ENCODE assay signal across 11 cellular contexts in genomic region chr15:45703670-45704328, GRCh38.
DNase-seq lines count a peak whose midpoint lies in the region; ATAC-seq and TF ChIP-seq lines count a peak whose summit lies in the region.
"Had no signal": no experiment of that assay in that cellular context is flagged by ENCODE, and none has a peak within 500 bp of the region (broad histone marks: within the 10 kb centered on the region; RNA-seq: fewer than 3 reads in every experiment).

No MANE protein-coding gene starts in this region.

- no peak for ATAC-seq in stimulated activated naive CD8-positive, alpha-beta T cell treated with anti-CD3 and anti-CD28 coated beads, Interleukin-15, Interleukin-2, amounts not matched to agents 100 U/mL and 50 U/mL, for 24 hours
- ATAC-seq in SK-N-SH treated with all-trans-retinoic acid at 6 μM for 48 hours = no peak

- H3K4me3 Mint-ChIP-seq in stimulated activated naive CD8-positive, alpha-beta T cell treated with anti-CD3 and anti-CD28 coated beads, Interleukin-15, Interleukin-2, amounts not matched to agents 100 ng/mL and 50 ng/mL, for 24 hours = peak overlapping the region; percentile 80

- H3K27ac ChIP-seq in mesodermal cell (ENCODE audit: low read depth, low read length, severe bottlenecking) = no peak overlapping the region

- peak overlapping the region; percentile 58 for H3K4me3 ChIP-seq in mesodermal cell (ENCODE audit: extremely low read depth, insufficient read depth, low read length, poor library complexity, severe bottlenecking)

- peaks cover 16% of the 10 kb centered on the region for H3K4me1 Mint-ChIP-seq in stimulated activated naive CD8-positive, alpha-beta T cell treated with anti-CD3 and anti-CD28 coated beads, Interleukin-15, Interleukin-2, amounts not matched to agents 100 ng/mL and 50 ng/mL, for 24 hours (ENCODE audit: low read depth)

- no peaks in the 10 kb centered on the region for H3K36me3 Mint-ChIP-seq in stimulated activated naive CD8-positive, alpha-beta T cell treated with anti-CD3 and anti-CD28 coated beads, Interleukin-15, Interleukin-2, amounts not matched to agents 100 ng/mL and 50 ng/mL, for 24 hours (ENCODE audit: low read depth)

- H3K27me3 Mint-ChIP-seq in stimulated activated naive CD8-positive, alpha-beta T cell treated with anti-CD3 and anti-CD28 coated beads, Interleukin-15, Interleukin-2, amounts not matched to agents 100 ng/mL and 50 ng/mL, for 24 hours = peaks cover 3% of the 10 kb centered on the region

- H3K36me3 ChIP-seq in mesodermal cell (ENCODE audit: control insufficient read depth, insufficient read depth, low read length) = no peaks in the 10 kb centered on the region

- no peak for DNase-seq in stimulated activated naive CD8-positive, alpha-beta T cell treated with anti-CD3 and anti-CD28 coated beads, Interleukin-15, Interleukin-2, amounts not matched to agents 100 U/mL and 50 U/mL, for 24 hours
- DNase-seq in dermis blood vessel endothelial cell (peak; percentile 13), NCI-H1048 (lab: John Stamatoyannopoulos, UW) (no peak), GM20000 (ENCODE audit: low spot score) (no peak), A172 (ENCODE audit: low spot score) (no peak)
- DNase-seq: DMS153, SHP77 treated with DMSO at 0.1 percent for 48 hours, substantia nigra had no signal

- H3K9me3 ChIP-seq in mesodermal cell (ENCODE audit: control insufficient read depth, low read length) = no peaks in the 10 kb centered on the region

- no peaks in the 10 kb centered on the region for H3K9me3 Mint-ChIP-seq in stimulated activated naive CD8-positive, alpha-beta T cell treated with anti-CD3 and anti-CD28 coated beads, Interleukin-15, Interleukin-2, amounts not matched to agents 100 ng/mL and 50 ng/mL, for 24 hours

- peaks cover 3% of the 10 kb centered on the region for H3K4me1 ChIP-seq in mesodermal cell (ENCODE audit: control insufficient read depth, insufficient read depth, low read length, poor library complexity, severe bottlenecking)

- no peak overlapping the region for H3K27ac Mint-ChIP-seq in stimulated activated naive CD8-positive, alpha-beta T cell treated with anti-CD3 and anti-CD28 coated beads, Interleukin-15, Interleukin-2, amounts not matched to agents 100 ng/mL and 50 ng/mL, for 24 hours

- WGBS in mesodermal cell (ENCODE audit: insufficient coverage in 2 of 2), 2 experiments = 46 to 47% methylated on average over 11 to 12 of the region's 13 CpGs

- TF ChIP-seq CTCF in GM20000 (IDR thresholded peaks at IDR 0.05; ENCODE audit: extremely low read depth, missing control alignments) = no peak

TF ChIP-seq in SK-N-SH treated with all-trans-retinoic acid at 6 μM for 48 hours, 23 proteins besides CTCF, POLR2A, EP300 and RAD21:
- TF ChIP-seq PPARA (CRISPR knock-in tag; IDR thresholded peaks at IDR 0.05; ENCODE audit: borderline replicate concordance) (no peak), ZNF565 (CRISPR knock-in tag; conservative IDR thresholded peaks at IDR 0.05; ENCODE audit: low read depth) (no peak), BACH2 (CRISPR knock-in tag; IDR thresholded peaks at IDR 0.05; ENCODE audit: borderline replicate concordance) (no peak), ZFP3 (CRISPR knock-in tag; IDR thresholded peaks at IDR 0.05) (no peak), CSRNP3 (CRISPR knock-in tag; IDR thresholded peaks at IDR 0.05) (no peak), TSHZ2 (CRISPR knock-in tag; IDR thresholded peaks at IDR 0.05) (no peak)
